ENCODE assay signal across 9 cellular contexts in the genomic region with DNA sequence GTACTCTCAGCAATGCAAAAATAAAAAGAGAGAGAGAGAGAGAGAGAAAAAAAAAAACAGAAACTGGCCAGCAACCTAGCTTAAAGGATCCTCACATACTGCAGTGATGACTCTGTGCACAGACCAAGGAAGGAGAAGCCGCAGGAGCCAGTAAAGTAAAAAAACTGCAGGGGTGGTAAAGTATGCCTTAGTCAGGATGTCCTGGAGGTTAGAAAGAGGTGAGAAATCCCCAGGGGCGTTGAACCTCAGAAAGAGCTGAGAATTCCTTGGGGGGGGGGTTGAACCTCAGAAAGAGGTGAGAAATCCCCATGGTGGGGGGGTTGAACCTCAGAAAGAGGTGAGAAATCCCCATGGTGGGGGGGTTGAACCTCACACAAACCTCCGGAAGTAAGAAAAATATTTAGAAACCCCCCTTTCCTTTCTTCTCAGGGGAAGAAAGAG. TPM values are rescaled to one million over a fixed set of nuclear protein-coding genes. Genes with fewer than 3 reads are reported as not detected.
DNase-seq lines count a peak whose midpoint lies in the region; ATAC-seq and TF ChIP-seq lines count a peak whose summit lies in the region.
"Had no signal": no experiment of that assay in that cellular context is flagged by ENCODE, and none has a peak within 500 bp of the region (broad histone marks: within the 10 kb centered on the region; RNA-seq: fewer than 3 reads in every experiment).

No MANE protein-coding gene starts in this region.

- H3K9me3 Mint-ChIP-seq in activated CD4-positive, alpha-beta T cell treated with anti-CD3 and anti-CD28 coated beads for 36 hours (ENCODE audit: low read depth), result no peaks in the 10 kb centered on the region

- WGBS in esophagus squamous epithelium, 2 donors, result 15 to 40% methylated on average over 3 of the region's 3 CpGs

- intact Hi-C loops in activated CD4-positive, alpha-beta T cell treated with anti-CD3 and anti-CD28 coated beads for 36 hours (cut with DNase I, micrococcal nuclease), result loop anchor here in 1 of 2 experiments (5.0 kb wide), 1 partner anchor 302 kb away; no protein-coding TSS in a partner anchor
- intact Hi-C loops in esophagus squamous epithelium (cut with DNase I), result no loop called here

- H3K27me3 Mint-ChIP-seq in activated CD4-positive, alpha-beta T cell treated with anti-CD3 and anti-CD28 coated beads for 36 hours, result peaks cover 10% of the 10 kb centered on the region

- H3K4me3 ChIP-seq in esophagus squamous epithelium, result peak overlapping the region in 2 of 4 donors; percentile 21 to 22

- CTCF ChIA-PET in activated CD4-positive, alpha-beta T cell treated with anti-CD3 and anti-CD28 coated beads for 36 hours (lab: Charles Lee), result interaction anchor here (0.6 kb wide), 1 partner anchor 533 kb away, joined by 3 read pairs; no protein-coding TSS in a partner anchor

- TF ChIP-seq CTCF in esophagus squamous epithelium (IDR thresholded peaks at IDR 0.05), result no peak

- no peaks in the 10 kb centered on the region for H3K36me3 ChIP-seq in esophagus squamous epithelium

- ATAC-seq in activated CD4-positive, alpha-beta T cell treated with anti-CD3 and anti-CD28 coated beads for 36 hours, result peak; percentile 95
- ATAC-seq in stimulated activated naive CD8-positive, alpha-beta T cell treated with anti-CD3 and anti-CD28 coated beads, Interleukin-15, Interleukin-2, amounts not matched to agents 100 U/mL and 50 U/mL, for 24 hours, result peak; percentile 83

- no peaks in the 10 kb centered on the region for H3K27me3 ChIP-seq in esophagus squamous epithelium

- no peaks in the 10 kb centered on the region for H3K36me3 Mint-ChIP-seq in activated CD4-positive, alpha-beta T cell treated with anti-CD3 and anti-CD28 coated beads for 36 hours (ENCODE audit: low read depth)

- POLR2A ChIA-PET in activated CD4-positive, alpha-beta T cell treated with anti-CD3 and anti-CD28 coated beads for 36 hours (lab: Charles Lee), result no interaction called here

- H3K4me1 ChIP-seq in esophagus squamous epithelium, result peaks cover 0 to 37% (median 5%) of the 10 kb centered on the region in 3 donors

- H3K27ac ChIP-seq in esophagus squamous epithelium, result peak overlapping the region; percentile 44 to 82 (median 76)
- H3K27ac ChIP-seq: 22Rv1 had no signal

- no peaks in the 10 kb centered on the region for H3K9me3 ChIP-seq in esophagus squamous epithelium

- DNase-seq in activated CD4-positive, alpha-beta T cell treated with anti-CD3 and anti-CD28 coated beads for 36 hours, result peak; percentile 41
- no peak for DNase-seq in activated CD4-positive, alpha-beta T cell treated with anti-CD3 and anti-CD28 coated beads, Interleukin-2, amount 50 U/mL, for 4 hours
- DNase-seq in T-helper 1 cell (peak in 4 of 5 donors; percentile 10 to 32 (median 15)), esophagus squamous epithelium (lab: John Stamatoyannopoulos, UW) (no peak), NCI-H128 (lab: John Stamatoyannopoulos, UW; ENCODE audit: unreplicated experiment) (no peak), GM03348 (ENCODE audit: low spot score) (no peak), iPS-NIHi11 (ENCODE audit: low spot score) (no peak)
- peak; percentile 31 for DNase-seq in stimulated activated naive CD8-positive, alpha-beta T cell treated with anti-CD3 and anti-CD28 coated beads, Interleukin-15, Interleukin-2, amounts not matched to agents 100 U/mL and 50 U/mL, for 24 hours

- no peak for TF ChIP-seq POLR2A in esophagus squamous epithelium (IDR thresholded peaks at IDR 0.05)

- H3K4me1 Mint-ChIP-seq in activated CD4-positive, alpha-beta T cell treated with anti-CD3 and anti-CD28 coated beads for 36 hours, result peaks cover 21% of the 10 kb centered on the region

- peak overlapping the region; percentile 63 for H3K4me3 Mint-ChIP-seq in activated CD4-positive, alpha-beta T cell treated with anti-CD3 and anti-CD28 coated beads for 36 hours

- H3K27ac Mint-ChIP-seq in activated CD4-positive, alpha-beta T cell treated with anti-CD3 and anti-CD28 coated beads for 36 hours, result peak overlapping the region; percentile 30

RNA-seq across cellular contexts. Expression of a gene that starts 48.0 kb away (rescaled TPM):
- not detected for total RNA-seq in activated CD4-positive, alpha-beta T cell treated with anti-CD3 and anti-CD28 coated beads for 36 hours
- not detected for total RNA-seq in esophagus squamous epithelium

RNA-seq across cellular contexts. Expression of a gene that starts 51.2 kb away (rescaled TPM):
- not detected for total RNA-seq in activated CD4-positive, alpha-beta T cell treated with anti-CD3 and anti-CD28 coated beads for 36 hours
- not detected for total RNA-seq in esophagus squamous epithelium

RNA-seq across cellular contexts. Expression of a gene that starts 55.9 kb away (rescaled TPM):
- total RNA-seq in activated CD4-positive, alpha-beta T cell treated with anti-CD3 and anti-CD28 coated beads for 36 hours, result under 1 TPM; 0.25 to 0.47 TPM
- 1 to 10 TPM in 2 of 4 donors, under 1 TPM in 1, not detected in 1; 0.35 to 1.4 (median 1.1) TPM for total RNA-seq in esophagus squamous epithelium

Comparison
In these comparisons a context has a peak if more than half of its experiments do, and no peak if none do; other contexts are left out.
1. DNase-seq: peak in activated CD4-positive, alpha-beta T cell treated with anti-CD3 and anti-CD28 coated beads for 36 hours (single experiment), T-helper 1 cell (4 of 5) and stimulated activated naive CD8-positive, alpha-beta T cell treated with anti-CD3 and anti-CD28 coated beads, Interleukin-15, Interleukin-2, amounts not matched to agents 100 U/mL and 50 U/mL, for 24 hours (single experiment); none in activated CD4-positive, alpha-beta T cell treated with anti-CD3 and anti-CD28 coated beads, Interleukin-2, amount 50 U/mL, for 4 hours (0 of 2), esophagus squamous epithelium (single experiment), NCI-H128 (single experiment), GM03348 (single experiment) and iPS-NIHi11 (single experiment).